Comparison of ENCODE assay signal across 8 cellular contexts in the genomic region with DNA sequence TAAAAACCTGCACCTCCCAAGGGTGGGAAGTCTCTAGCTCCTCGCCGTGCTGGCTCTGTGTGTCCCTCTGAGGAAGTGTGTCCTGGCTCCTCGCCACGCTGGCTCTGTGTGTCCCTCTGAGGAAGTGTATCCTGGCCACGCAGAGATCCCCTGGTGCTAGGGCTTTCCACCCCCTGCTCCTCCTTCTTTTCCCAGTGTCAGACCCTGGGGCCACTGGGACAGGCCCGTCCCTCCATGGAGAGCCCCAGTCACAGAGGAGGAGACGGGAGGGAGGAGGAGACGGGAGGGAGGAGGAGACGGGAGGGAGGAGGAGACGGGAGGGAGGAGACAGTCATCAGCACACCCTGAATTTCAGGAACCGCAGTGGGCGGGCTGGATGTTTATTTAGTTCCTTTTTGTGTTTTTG. TPM values are rescaled to one million over a fixed set of nuclear protein-coding genes. Genes with fewer than 3 reads are reported as not detected.
DNase-seq lines count a peak whose midpoint lies in the region; ATAC-seq and TF ChIP-seq lines count a peak whose summit lies in the region.

No MANE protein-coding gene starts in this region.

- 16% methylated on average over 10 of the region's 12 CpGs for WGBS in mesenchymal stem cell

- peak overlapping the region; percentile 55 for H2AK5ac ChIP-seq in mesenchymal stem cell (ENCODE audit: low read length, severe bottlenecking)

- H4K8ac ChIP-seq in mesenchymal stem cell (ENCODE audit: low read length) = peak overlapping the region; percentile 42

- H3K4ac ChIP-seq in mesenchymal stem cell (ENCODE audit: low read depth in 1 of 2, low read length in 2 of 2) = no peak overlapping the region

- peaks cover 21% of the 10 kb centered on the region for H3K79me1 ChIP-seq in mesenchymal stem cell (replicated peaks; ENCODE audit: low read length, poor library complexity, severe bottlenecking)

- in situ Hi-C loops in GM13977 (cut with MboI; ENCODE audit: low pct_unique_long_range_greater_than_20kb, low sequenced_read_pairs, unreplicated experiment) = no loop called here

- peak overlapping the region; percentile 35 to 62 for H3K18ac ChIP-seq in mesenchymal stem cell (ENCODE audit: low read depth in 1 of 2, low read length in 2 of 2)

- intact Hi-C loops in colonic mucosa (cut with DNase I) (no loop called here), upper lobe of right lung (cut with DNase I) (no loop called here)

- H2BK5ac ChIP-seq in mesenchymal stem cell (ENCODE audit: low read depth, low read length, poor library complexity, severe bottlenecking) = peak overlapping the region; percentile 80

- H2BK12ac ChIP-seq in mesenchymal stem cell (ENCODE audit: low read length in 2 of 2) = peak overlapping the region in 1 of 2 experiments; percentile 54

- peak overlapping the region; percentile 39 for H3K4me3 ChIP-seq in AG09309 (ENCODE audit: control insufficient read depth, low read depth, low read length)
- H3K4me3 ChIP-seq in colonic mucosa = no peak overlapping the region
- H3K4me3 ChIP-seq in mesenchymal stem cell (ENCODE audit: insufficient read depth in 1 of 2, low read depth in 1 of 2, low read length in 2 of 2) = peak overlapping the region in 1 of 2 experiments; percentile 65
- H3K4me3 ChIP-seq in upper lobe of right lung = peak overlapping the region; percentile 45

- no peak overlapping the region for H2BK15ac ChIP-seq in mesenchymal stem cell (ENCODE audit: low read depth, poor library complexity, severe bottlenecking)

- H3K4me1 ChIP-seq in colonic mucosa = no peaks in the 10 kb centered on the region
- H3K4me1 ChIP-seq in mesenchymal stem cell (ENCODE audit: control insufficient read depth, insufficient read depth, low read depth, low read length) = peaks cover 48% of the 10 kb centered on the region
- peaks cover 29% of the 10 kb centered on the region for H3K4me1 ChIP-seq in upper lobe of right lung

- peak; percentile 30 for ATAC-seq in GM21367 (IDR thresholded peaks at IDR 0.05; ENCODE audit: unreplicated experiment)
- peak; percentile 73 for ATAC-seq in upper lobe of right lung
- ATAC-seq in GM21360 (IDR thresholded peaks at IDR 0.05; ENCODE audit: unreplicated experiment) = no peak

- H3K27me3 ChIP-seq in colonic mucosa = no peaks in the 10 kb centered on the region
- no peaks in the 10 kb centered on the region for H3K27me3 ChIP-seq in mesenchymal stem cell (ENCODE audit: control insufficient read depth in 1 of 2, insufficient read depth in 1 of 2, low read length in 2 of 2)
- no peaks in the 10 kb centered on the region for H3K27me3 ChIP-seq in upper lobe of right lung

- TF ChIP-seq CTCF in AG09309 (IDR thresholded peaks at IDR 0.05; ENCODE audit: control insufficient read depth, insufficient read depth, low read depth, low read length, missing control alignments) (no peak), colonic mucosa (IDR thresholded peaks at IDR 0.05) (no peak), upper lobe of right lung (IDR thresholded peaks at IDR 0.05) (no peak), GM13977 (IDR thresholded peaks at IDR 0.05; ENCODE audit: extremely low read depth, insufficient read depth, missing control alignments) (no peak)

- no peak overlapping the region for H2BK120ac ChIP-seq in mesenchymal stem cell (ENCODE audit: low read depth, low read length)

- peak overlapping the region; percentile 74 for H3K4me2 ChIP-seq in mesenchymal stem cell (ENCODE audit: low read length, poor library complexity, severe bottlenecking)

- H3K9ac ChIP-seq in colonic mucosa (ENCODE audit: low read depth in 2 of 2, low read length in 2 of 2) (peak overlapping the region; percentile 2 to 16), mesenchymal stem cell (ENCODE audit: low read length) (peak overlapping the region; percentile 88)

- H3K27ac ChIP-seq in colonic mucosa = peak overlapping the region; percentile 26
- H3K27ac ChIP-seq in mesenchymal stem cell (ENCODE audit: low read length, poor library complexity, severe bottlenecking) = peak overlapping the region; percentile 99
- H3K27ac ChIP-seq in upper lobe of right lung = peak overlapping the region; percentile 86

- no peak overlapping the region for H2AFZ ChIP-seq in mesenchymal stem cell (ENCODE audit: low read depth, low read length)

- peak overlapping the region; percentile 44 for H4K91ac ChIP-seq in mesenchymal stem cell (ENCODE audit: low read length)

- no peak overlapping the region for H3K23ac ChIP-seq in mesenchymal stem cell (ENCODE audit: low read length in 2 of 2)

- peak overlapping the region in 1 of 2 experiments; percentile 44 for H3K14ac ChIP-seq in mesenchymal stem cell (ENCODE audit: low read length in 2 of 2)

- no peak for DNase-seq in AG09309 (ENCODE audit: low read depth)
- peak; percentile 23 for DNase-seq in LHCN-M2 (ENCODE audit: low read depth)
- peak; percentile 76 for DNase-seq in colonic mucosa
- peak; percentile 84 for DNase-seq in mesenchymal stem cell
- DNase-seq in upper lobe of right lung = peak; percentile 90
- no peak for DNase-seq in GM13977 (ENCODE audit: low spot score)

- no peaks in the 10 kb centered on the region for H3K36me3 ChIP-seq in colonic mucosa
- H3K36me3 ChIP-seq in mesenchymal stem cell (ENCODE audit: control insufficient read depth in 1 of 2, insufficient read depth in 2 of 2, low read depth in 1 of 2, low read length in 2 of 2) = no peaks in the 10 kb centered on the region
- no peaks in the 10 kb centered on the region for H3K36me3 ChIP-seq in upper lobe of right lung

- H3K9me3 ChIP-seq in colonic mucosa (no peaks in the 10 kb centered on the region), mesenchymal stem cell (ENCODE audit: control insufficient read depth, low read length) (no peaks in the 10 kb centered on the region), upper lobe of right lung (no peaks in the 10 kb centered on the region)

RNA-seq across cellular contexts. Expression of a gene that starts 53.8 kb away (rescaled TPM):
- total RNA-seq in LHCN-M2 (2014; rRNA removed) (0.32 and 0.40 TPM in 2 replicates), colonic mucosa (under 1 TPM in 1 of 2 donors, not detected in 1; 0.52 TPM), upper lobe of right lung (1.2 TPM)
- polyA plus RNA-seq in LHCN-M2 (2012) = 0.17 TPM
- 0.10 TPM for polyA plus RNA-seq in mesenchymal stem cell (2013, experiment 1 of 2)
- polyA plus RNA-seq in mesenchymal stem cell (2013, experiment 2 of 2) = 0.01 TPM

Comparison
In these comparisons a context has a peak if more than half of its experiments do, and no peak if none do; other contexts are left out.
1. DNase-seq: peak in LHCN-M2 (single experiment), colonic mucosa (single experiment), mesenchymal stem cell (single experiment) and upper lobe of right lung (single experiment); none in AG09309 (single experiment) and GM13977 (single experiment).
2. H3K27ac ChIP-seq: peak in every context shown above with its lines; median percentile 99 in mesenchymal stem cell; 86 in upper lobe of right lung; 26 in colonic mucosa.